In genomic region chr20:43187476-43188233, GRCh38 we compare ENCODE assay signal across 8 cellular contexts. TPM values are rescaled to one million over a fixed set of nuclear protein-coding genes. Genes with fewer than 3 reads are reported as not detected.
DNase-seq lines count a peak whose midpoint lies in the region; ATAC-seq and TF ChIP-seq lines count a peak whose summit lies in the region.

No MANE protein-coding gene starts in this region.

- H3K4me1 ChIP-seq in BE2C (no peaks in the 10 kb centered on the region), lower lobe of right lung (peaks cover 7% of the 10 kb centered on the region)

- H3K4me3 ChIP-seq in BE2C (ENCODE audit: low read depth, low read length): no peak overlapping the region
- peak overlapping the region; percentile 6 for H3K4me3 ChIP-seq in lower lobe of right lung

- no peaks in the 10 kb centered on the region; the same call in 1 of the 2 replicates for H3K9me3 ChIP-seq in BE2C
- no peaks in the 10 kb centered on the region for H3K9me3 ChIP-seq in lower lobe of right lung

- H3K9me3 Mint-ChIP-seq in effector memory CD8-positive, alpha-beta T cell: no peaks in the 10 kb centered on the region

- ATAC-seq in GM21515 (IDR thresholded peaks at IDR 0.05; ENCODE audit: unreplicated experiment) (peak; percentile 52), lower lobe of right lung (peak; percentile 63 to 67)
- ATAC-seq in effector memory CD8-positive, alpha-beta T cell (replicated peaks): no peak

- H3K36me3 ChIP-seq in BE2C (no peaks in the 10 kb centered on the region), lower lobe of right lung (no peaks in the 10 kb centered on the region)

- intact Hi-C loops in lower lobe of right lung (cut with DNase I): no loop called here

- no peak overlapping the region for H3K4me3 Mint-ChIP-seq in effector memory CD8-positive, alpha-beta T cell

- peak; percentile 90 for TF ChIP-seq CTCF in BE2C (IDR thresholded peaks at IDR 0.05; ENCODE audit: low read depth, low read length)
- peak; percentile 98 for TF ChIP-seq CTCF in lower lobe of right lung (IDR thresholded peaks at IDR 0.05)

- peaks cover 2 to 10% of the 10 kb centered on the region in 2 donors for H3K4me1 Mint-ChIP-seq in effector memory CD8-positive, alpha-beta T cell (ENCODE audit: low read depth in 2 of 2)

- H3K27ac ChIP-seq in lower lobe of right lung: no peak overlapping the region

- H3K36me3 Mint-ChIP-seq in effector memory CD8-positive, alpha-beta T cell (ENCODE audit: insufficient read depth): peaks cover 4% of the 10 kb centered on the region

- H3K27me3 Mint-ChIP-seq in effector memory CD8-positive, alpha-beta T cell: peaks cover 48 to 70% of the 10 kb centered on the region in 2 donors

- H3K27ac Mint-ChIP-seq in effector memory CD8-positive, alpha-beta T cell: no peak overlapping the region

- H3K27me3 ChIP-seq in BE2C: peaks cover 62% of the 10 kb centered on the region
- peaks cover 58% of the 10 kb centered on the region for H3K27me3 ChIP-seq in lower lobe of right lung (ENCODE audit: low read depth)

- DNase-seq in BE2C (peak; percentile 68), NCI-H446 (lab: John Stamatoyannopoulos, UW) (peak; percentile 10 to 70), lower lobe of right lung (peak; percentile 73), COR-L47 (lab: John Stamatoyannopoulos, UW) (no peak)
- DNase-seq in activated CD4-positive, alpha-beta T cell treated with anti-CD3 and anti-CD28 coated beads, Interleukin-2, amount 50 U/mL, for 48 hours: peak; percentile 73 to 77
- peak; percentile 18 to 29 (median 21) for DNase-seq in effector memory CD8-positive, alpha-beta T cell
- peak; percentile 33 for DNase-seq in stimulated activated CD8-positive, alpha-beta memory T cell treated with anti-CD3 and anti-CD28 coated beads, Interleukin-15, amount 100 ng/mL, for 24 hours (ENCODE audit: low read depth)

RNA-seq across cellular contexts. Expression of gene PTPRT, which starts 2.1 kb away (rescaled TPM):
- polyA plus RNA-seq in BE2C (2012; ENCODE audit: insufficient read depth, insufficient read length, low read depth): 0.12 TPM
- total RNA-seq in lower lobe of right lung: 8.0 TPM
